8 cellular contexts compared by ENCODE assay signal in the genomic region with DNA sequence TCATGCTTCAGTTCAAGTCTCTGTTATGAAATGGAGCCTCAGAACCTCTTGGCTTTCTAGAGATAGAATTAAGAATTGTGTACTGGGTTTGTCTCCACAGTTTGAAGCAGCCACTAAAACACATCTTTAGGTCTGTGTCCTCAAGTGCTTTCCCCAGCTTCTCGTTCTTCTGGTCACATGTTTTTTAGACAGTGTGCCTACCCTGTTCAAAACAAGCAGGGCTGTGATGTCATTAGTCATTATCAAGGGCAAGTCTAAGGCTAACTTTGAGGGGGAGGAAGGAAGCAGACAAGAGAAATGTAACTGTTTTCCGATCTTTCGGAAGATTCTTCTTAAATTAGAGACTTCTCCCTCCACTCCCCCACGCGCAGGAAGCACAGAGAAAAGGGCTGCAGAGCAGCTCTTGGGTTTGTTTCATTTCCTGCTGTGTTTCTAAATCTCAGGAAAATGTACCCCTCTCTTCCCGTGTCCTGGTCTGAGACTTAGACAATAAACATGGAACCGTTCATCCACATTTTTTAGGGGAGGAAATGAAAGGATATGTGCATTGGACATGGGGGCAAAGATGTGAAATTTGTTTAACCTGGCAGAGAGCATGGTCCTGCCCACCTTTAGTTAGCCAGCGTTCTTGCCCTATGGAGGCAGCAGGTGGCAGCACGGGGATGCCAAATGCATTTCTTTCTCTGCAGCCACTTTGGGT. TPM values are rescaled to one million over a fixed set of nuclear protein-coding genes. Genes with fewer than 3 reads are reported as not detected.
A peak's percentile ranks its signal among the peaks of the same experiment; 100 is the strongest.
DNase-seq lines count a peak whose midpoint lies in the region; TF ChIP-seq lines count a peak whose summit lies in the region.

No MANE protein-coding gene starts in this region.

- peaks cover 54% of the 10 kb centered on the region for H3K4me1 Mint-ChIP-seq in nephron progenitor cell

- H3K9me3 ChIP-seq in endocrine pancreas (ENCODE audit: control insufficient read depth, low read length) (no peaks in the 10 kb centered on the region), uterus (no peaks in the 10 kb centered on the region)

- peak in 1 of 2 donors; percentile 33 for TF ChIP-seq POLR2A in uterus (IDR thresholded peaks at IDR 0.05)

- TF ChIP-seq CTCF in nephron progenitor cell (IDR thresholded peaks at IDR 0.05): peak; percentile 54
- peak; percentile 54 to 65 (median 58) for TF ChIP-seq CTCF in uterus (IDR thresholded peaks at IDR 0.05)

- H3K27me3 ChIP-seq in endocrine pancreas (ENCODE audit: control insufficient read depth, insufficient read depth, low read length): no peaks in the 10 kb centered on the region
- H3K27me3 ChIP-seq in uterus: no peaks in the 10 kb centered on the region

- peaks cover 37% of the 10 kb centered on the region for H3K36me3 Mint-ChIP-seq in nephron progenitor cell (ENCODE audit: low read depth)

- peak overlapping the region; percentile 73 to 89 for H3K27ac ChIP-seq in uterus

- H3K9ac ChIP-seq in endocrine pancreas (ENCODE audit: control insufficient read depth, insufficient read depth, low read length): peak overlapping the region; percentile 38

- H3K36me3 ChIP-seq in endocrine pancreas (ENCODE audit: control insufficient read depth, insufficient read depth, low read length) (peaks cover 4% of the 10 kb centered on the region), uterus (no peaks in the 10 kb centered on the region)

- DNase-seq in A172 (ENCODE audit: low spot score) (peak; percentile 56), GM03348 (ENCODE audit: low spot score) (peak; percentile 39), NCI-H2107 (lab: John Stamatoyannopoulos, UW) (peak; percentile 6), nephron progenitor cell (peak; percentile 36), uterus (peak; percentile 34 to 36), HK-2 (ENCODE audit: unreplicated experiment) (no peak)
- DNase-seq in activated CD8-positive, alpha-beta memory T cell treated with anti-CD3 and anti-CD28 coated beads for 24 hours: peak; percentile 73

- intact Hi-C loops in uterus (cut with DNase I; ENCODE audit: low total_unique reads): no loop called here

- H3K4me3 Mint-ChIP-seq in nephron progenitor cell: peak overlapping the region; percentile 65

- peaks cover 12% of the 10 kb centered on the region for H3K27me3 Mint-ChIP-seq in nephron progenitor cell (ENCODE audit: low read depth, poor library complexity)

- H3K4me1 ChIP-seq in endocrine pancreas (ENCODE audit: control insufficient read depth, insufficient read depth, low read length): peaks cover 3% of the 10 kb centered on the region
- peaks cover 0 to 8% of the 10 kb centered on the region in 2 donors for H3K4me1 ChIP-seq in uterus

- H3K4me3 ChIP-seq in endocrine pancreas (ENCODE audit: control insufficient read depth, insufficient read depth, low read length) (peak overlapping the region; percentile 19), uterus (peak overlapping the region in 1 of 2 donors; percentile 20)

- H3K27ac Mint-ChIP-seq in nephron progenitor cell: no peak overlapping the region

- no peaks in the 10 kb centered on the region for H3K9me3 Mint-ChIP-seq in nephron progenitor cell

RNA-seq across cellular contexts. Expression of gene AKIP1, which starts 3.1 kb away (rescaled TPM):
- total RNA-seq in A172 (2014; rRNA removed; shearing (Covaris generic)): 126 and 130 TPM in 2 replicates
- 10 to 100 TPM in 2 of 4 donors, 1 to 10 TPM in 2; 2.6 to 32.7 (median 14.6) TPM for total RNA-seq in uterus

RNA-seq across cellular contexts. Expression of gene C11orf16, which starts 18.6 kb away (rescaled TPM):
- 0.31 TPM in 1 of 2 replicates, not detected in the other for total RNA-seq in A172 (2014; rRNA removed; shearing (Covaris generic))
- total RNA-seq in uterus: 1 to 10 TPM in 1 of 4 donors, not detected in 3; 1.5 TPM

RNA-seq across cellular contexts. Expression of gene ASCL3, which starts 28.7 kb away (rescaled TPM):
- total RNA-seq in A172 (2014; rRNA removed; shearing (Covaris generic)): not detected in 2 replicates
- total RNA-seq in uterus: not detected

RNA-seq across cellular contexts. Expression of gene TMEM9B, which starts 50.1 kb away (rescaled TPM):
- total RNA-seq in A172 (2014; rRNA removed; shearing (Covaris generic)): 61.6 and 66.5 TPM in 2 replicates
- 10 to 100 TPM; 11.0 to 39.1 (median 28.1) TPM for total RNA-seq in uterus
